ENCODE assay signal across 12 cellular contexts in the genomic region with DNA sequence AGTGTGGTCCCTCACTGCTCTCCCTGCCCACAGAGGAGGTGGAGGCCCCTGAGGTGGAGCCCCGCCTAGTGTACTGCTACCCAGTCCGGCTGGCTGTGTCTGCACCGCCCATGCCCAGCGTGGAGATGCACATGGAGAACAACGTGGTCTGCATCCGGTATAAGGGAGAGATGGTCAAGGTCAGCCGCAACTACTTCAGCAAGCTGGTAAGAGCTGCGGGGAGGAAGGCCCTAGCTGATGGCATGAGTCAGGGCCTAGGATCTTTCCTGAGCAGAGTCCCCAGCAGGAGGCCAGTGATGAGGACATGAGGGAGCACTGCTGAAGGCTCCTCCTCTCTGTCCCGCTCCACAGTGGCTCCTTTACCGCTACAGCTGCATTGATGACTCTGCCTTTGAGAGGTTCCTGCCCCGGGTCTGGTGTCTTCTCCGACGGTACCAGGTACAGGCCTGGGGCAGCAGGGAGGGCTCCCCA. TPM values are rescaled to one million over a fixed set of nuclear protein-coding genes. Genes with fewer than 3 reads are reported as not detected.
DNase-seq lines count a peak whose midpoint lies in the region; ATAC-seq and TF ChIP-seq lines count a peak whose summit lies in the region.
"Had no signal": no experiment of that assay in that cellular context is flagged by ENCODE, and none has a peak within 500 bp of the region (broad histone marks: within the 10 kb centered on the region; RNA-seq: fewer than 3 reads in every experiment).

No MANE protein-coding gene starts in this region.

- peak overlapping the region; percentile 29 for H3K27ac Mint-ChIP-seq in activated CD4-positive, alpha-beta T cell treated with anti-CD3 and anti-CD28 coated beads for 36 hours
- peak overlapping the region; percentile 77 for H3K27ac Mint-ChIP-seq in T-helper 17 cell

- no peaks in the 10 kb centered on the region for H3K9me3 ChIP-seq in T-helper 17 cell (ENCODE audit: control insufficient read depth, low read length, poor library complexity, severe bottlenecking)
- no peaks in the 10 kb centered on the region for H3K9me3 ChIP-seq in subcutaneous abdominal adipose tissue (ENCODE audit: control insufficient read depth in 5 of 5, low read length in 5 of 5)

- no peak for TF ChIP-seq CTCF in fibroblast of villous mesenchyme (IDR thresholded peaks at IDR 0.05; ENCODE audit: insufficient read depth, low read depth, low read length)

- no peak overlapping the region for H3K4me3 ChIP-seq in fibroblast of villous mesenchyme (ENCODE audit: low read depth, low read length)
- no peak overlapping the region for H3K4me3 ChIP-seq in subcutaneous abdominal adipose tissue (ENCODE audit: low read depth in 1 of 5, low read length in 5 of 5)

- H3K36me3 ChIP-seq in subcutaneous abdominal adipose tissue (ENCODE audit: control insufficient read depth in 5 of 5, insufficient read depth in 5 of 5, low read length in 5 of 5): peaks cover 7 to 96% (median 90%) of the 10 kb centered on the region in 5 donors

- peak overlapping the region; percentile 76 for H3K27ac ChIP-seq in subcutaneous abdominal adipose tissue (ENCODE audit: low read depth, low read length)

- no peaks in the 10 kb centered on the region for H3K9me3 Mint-ChIP-seq in activated CD4-positive, alpha-beta T cell treated with anti-CD3 and anti-CD28 coated beads for 36 hours (ENCODE audit: low read depth)

- intact Hi-C loops in activated CD4-positive, alpha-beta T cell treated with anti-CD3 and anti-CD28 coated beads for 36 hours (cut with DNase I, micrococcal nuclease): loop anchor here in 1 of 2 experiments (2.0 kb wide), 1 partner anchor 21 kb away; no protein-coding TSS in a partner anchor

- peaks cover 4 to 14% (median 11%) of the 10 kb centered on the region in 5 donors for H3K4me1 ChIP-seq in subcutaneous abdominal adipose tissue (ENCODE audit: control insufficient read depth in 5 of 5, insufficient read depth in 5 of 5, low read length in 5 of 5)

- H3K4me3 Mint-ChIP-seq in activated CD4-positive, alpha-beta T cell treated with anti-CD3 and anti-CD28 coated beads for 36 hours: no peak overlapping the region
- peak overlapping the region; percentile 25 for H3K4me3 Mint-ChIP-seq in T-helper 17 cell

- ATAC-seq in activated CD4-positive, alpha-beta T cell treated with anti-CD3 and anti-CD28 coated beads for 36 hours: no peak
- peak; percentile 5 for ATAC-seq in T-helper 17 cell
- no peak for ATAC-seq in HG03108 (IDR thresholded peaks at IDR 0.05; ENCODE audit: unreplicated experiment)

- CTCF ChIA-PET in activated CD4-positive, alpha-beta T cell treated with anti-CD3 and anti-CD28 coated beads for 36 hours (lab: Charles Lee): interaction anchor here (0.8 to 1.2 kb wide), 3 partner anchors 12 to 25 kb away, joined by 3 to 4 read pairs (median 3); no protein-coding TSS in a partner anchor

- H3K9ac ChIP-seq in subcutaneous abdominal adipose tissue (ENCODE audit: low read length in 5 of 5): peak overlapping the region in 1 of 5 donors; percentile 22

- H3K27me3 Mint-ChIP-seq in activated CD4-positive, alpha-beta T cell treated with anti-CD3 and anti-CD28 coated beads for 36 hours: no peaks in the 10 kb centered on the region
- H3K27me3 Mint-ChIP-seq in T-helper 17 cell: no peaks in the 10 kb centered on the region

- no peak for DNase-seq in activated CD4-positive, alpha-beta T cell treated with anti-CD3 and anti-CD28 coated beads for 36 hours
- DNase-seq in activated CD4-positive, alpha-beta T cell treated with anti-CD3 and anti-CD28 coated beads, Interleukin-2, amount 50 U/mL, for 4 hours: no peak
- DNase-seq in T-helper 17 cell (no peak), fibroblast of villous mesenchyme (ENCODE audit: low read depth) (peak; percentile 29), GM19238 (ENCODE audit: insufficient read length, low spot score) (no peak), superior temporal gyrus (ENCODE audit: extremely low spot score) (no peak)
- DNase-seq: activated CD4-positive, CD25-positive, alpha-beta regulatory T cell; GDM1; Karpas-422; stimulated activated CD4-positive, alpha-beta T cell treated with anti-CD3 and anti-CD28 coated beads, Interleukin-1b, Interleukin-23, amount 100 ng/mL, for 48 hours had no signal

- H3K36me3 Mint-ChIP-seq in activated CD4-positive, alpha-beta T cell treated with anti-CD3 and anti-CD28 coated beads for 36 hours (ENCODE audit: low read depth): peaks cover 38% of the 10 kb centered on the region
- no peaks in the 10 kb centered on the region for H3K36me3 Mint-ChIP-seq in T-helper 17 cell (ENCODE audit: low read depth)

- H3K4me1 Mint-ChIP-seq in activated CD4-positive, alpha-beta T cell treated with anti-CD3 and anti-CD28 coated beads for 36 hours: peaks cover 16% of the 10 kb centered on the region
- H3K4me1 Mint-ChIP-seq in T-helper 17 cell: peaks cover 10% of the 10 kb centered on the region

- POLR2A ChIA-PET in activated CD4-positive, alpha-beta T cell treated with anti-CD3 and anti-CD28 coated beads for 36 hours (lab: Charles Lee): interaction anchor here (1.3 kb wide), 1 partner anchor 20 kb away, joined by 4 read pairs; no protein-coding TSS in a partner anchor

- H3K27me3 ChIP-seq in subcutaneous abdominal adipose tissue (ENCODE audit: control insufficient read depth in 5 of 5, insufficient read depth in 4 of 5, low read length in 5 of 5): no peaks in the 10 kb centered on the region

RNA-seq across cellular contexts. Expression of a gene that starts 11.2 kb away (rescaled TPM):
- total RNA-seq in activated CD4-positive, alpha-beta T cell treated with anti-CD3 and anti-CD28 coated beads for 36 hours: 10 to 100 TPM; 24.0 to 27.4 TPM
- total RNA-seq in T-helper 17 cell (10 to 100 TPM; 72.4 to 73.7 TPM), fibroblast of villous mesenchyme (9.1 and 15.8 TPM in 2 replicates)

RNA-seq across cellular contexts. Expression of a gene that starts 26.3 kb away (rescaled TPM):
- total RNA-seq in activated CD4-positive, alpha-beta T cell treated with anti-CD3 and anti-CD28 coated beads for 36 hours: 10 to 100 TPM; 27.4 to 28.9 TPM
- 100 to 1,000 TPM in 1 of 2 donors, 10 to 100 TPM in 1; 95.1 to 129 TPM for total RNA-seq in T-helper 17 cell
- total RNA-seq in fibroblast of villous mesenchyme: 17.7 and 19.6 TPM in 2 replicates

RNA-seq across cellular contexts. Expression of a gene that starts 33.8 kb away (rescaled TPM):
- 1 to 10 TPM; 5.6 to 7.0 TPM for total RNA-seq in activated CD4-positive, alpha-beta T cell treated with anti-CD3 and anti-CD28 coated beads for 36 hours
- 1 to 10 TPM in 1 of 2 donors, not detected in 1; 1.5 TPM for total RNA-seq in T-helper 17 cell
- 10.4 and 14.8 TPM in 2 replicates for total RNA-seq in fibroblast of villous mesenchyme

RNA-seq across cellular contexts. Expression of a gene that starts 54.6 kb away (rescaled TPM):
- 10 to 100 TPM; 36.4 to 45.6 TPM for total RNA-seq in activated CD4-positive, alpha-beta T cell treated with anti-CD3 and anti-CD28 coated beads for 36 hours
- total RNA-seq in T-helper 17 cell: 100 to 1,000 TPM; 121 to 200 TPM
- 60.9 and 61.3 TPM in 2 replicates for total RNA-seq in fibroblast of villous mesenchyme

RNA-seq across cellular contexts. Expression of a gene that starts 54.7 kb away (rescaled TPM):
- total RNA-seq in activated CD4-positive, alpha-beta T cell treated with anti-CD3 and anti-CD28 coated beads for 36 hours: 1 to 10 TPM; 1.2 to 1.9 TPM
- total RNA-seq in T-helper 17 cell: 1 to 10 TPM; 1.5 to 2.1 TPM
- total RNA-seq in fibroblast of villous mesenchyme: 3.9 and 5.2 TPM in 2 replicates
